In the genomic region with DNA sequence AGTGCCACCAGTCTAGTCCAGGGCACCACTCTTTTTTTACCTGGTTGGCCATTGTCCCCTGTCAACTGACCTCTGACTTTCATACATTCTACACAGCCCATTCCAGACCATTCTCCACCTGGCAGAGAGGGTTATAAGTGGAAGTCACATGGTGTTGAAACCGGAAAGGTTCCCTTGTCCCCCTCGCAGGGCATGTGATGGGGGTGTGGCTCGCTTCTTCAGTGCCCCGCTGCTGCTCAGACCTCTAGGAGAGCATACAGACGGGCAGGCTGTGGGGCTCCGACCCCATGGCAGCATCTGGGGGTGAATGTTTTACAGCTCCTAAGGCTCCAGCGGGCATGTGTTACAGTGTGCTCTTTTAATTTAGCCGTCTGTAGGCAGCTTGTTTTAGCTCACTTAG, we compare ENCODE assay signal across 6 cellular contexts. TPM values are rescaled to one million over a fixed set of nuclear protein-coding genes. Genes with fewer than 3 reads are reported as not detected.
DNase-seq lines count a peak whose midpoint lies in the region; ATAC-seq and TF ChIP-seq lines count a peak whose summit lies in the region.
"Not testable (repeated sequence)": the region's sequence is repeated elsewhere in the genome, so short reads cannot be mapped to it uniquely, and the experiment has no call there.

No MANE protein-coding gene starts in this region.

- H3T11ph ChIP-seq in H9 (ENCODE audit: low read length) = not testable (repeated sequence)

- WGBS in H9 (ENCODE audit: extremely low coverage, insufficient read length, low lambda C conversion rate) = no CpG with 5 or more reads among the region's 8 CpGs
- WGBS in psoas muscle, 3 donors = 70 to 83% (median 75%) methylated on average over 6 to 8 of the region's 8 CpGs
- 87% methylated on average over 4 of the region's 8 CpGs; no CpG with 5 or more reads in 1 of the 2 donors for WGBS in transverse colon (ENCODE audit: low coverage in 1 of 2), 2 donors

- H3K27ac Mint-ChIP-seq in H9 = peak overlapping the region in 2 of 3 experiments; percentile 69 to 90; a peak in 4 of 7 replicates

- not testable (repeated sequence) for H4K20me1 ChIP-seq in H9 (ENCODE audit: control insufficient read depth, insufficient read depth, insufficient read length)

- peaks cover 26 to 84% (median 69%) of the 10 kb centered on the region in 3 experiments for H3K36me3 Mint-ChIP-seq in H9 (ENCODE audit: insufficient read depth in 1 of 3, low read depth in 3 of 3)

- not testable (repeated sequence) for H3K4me2 ChIP-seq in H9 (ENCODE audit: insufficient read depth, insufficient read length, low read length)

- not testable (repeated sequence) for H3K4me1 ChIP-seq in H9 (ENCODE audit: insufficient read depth, low read length); psoas muscle
- H3K4me1 ChIP-seq in transverse colon = peaks cover 0 to 12% (median 1%) of the 10 kb centered on the region in 4 donors

- TF ChIP-seq CTCF in H9 (conservative IDR thresholded peaks at IDR 0.05); psoas muscle (IDR thresholded peaks at IDR 0.05); transverse colon (IDR thresholded peaks at IDR 0.05): not testable (repeated sequence)

- H3K9me3 Mint-ChIP-seq in H9 = not testable (repeated sequence)

- not testable (repeated sequence) for H2AFZ ChIP-seq in H9 (ENCODE audit: low read length)

- not testable (repeated sequence) for H3K79me2 ChIP-seq in H9 (ENCODE audit: insufficient read depth, low read length)

- H3K4me3 ChIP-seq in psoas muscle, transverse colon: not testable (repeated sequence)

- not testable (repeated sequence) for H4K8ac ChIP-seq in H9 (replicated peaks; ENCODE audit: insufficient read length, low read depth, low read length)

- H3K4ac ChIP-seq in H9 (ENCODE audit: low read depth, low read length) = not testable (repeated sequence)

- H3K4me1 Mint-ChIP-seq in H9 = peaks cover 11 to 15% of the 10 kb centered on the region in 2 experiments

- in situ Hi-C loops in transverse colon (cut with MboI; ENCODE audit: low pct_ligation_motif_present in 1 of 4, low pct_unique_long_range_greater_than_20kb in 1 of 4, low sequenced_read_pairs in 3 of 4) = not testable (repeated sequence)

- H2BK12ac ChIP-seq in H9 (ENCODE audit: insufficient read length, low read depth, low read length) = not testable (repeated sequence)

- H3K9me3 ChIP-seq in H9 (ENCODE audit: control insufficient read depth, low read depth, low read length); psoas muscle; transverse colon: not testable (repeated sequence)

- not testable (repeated sequence) for ATAC-seq in psoas muscle

- H2BK20ac ChIP-seq in H9 (ENCODE audit: low read depth, low read length, poor library complexity, severe bottlenecking) = not testable (repeated sequence)

- intact Hi-C loops in psoas muscle (cut with DNase I); transverse colon (cut with DNase I; ENCODE audit: low total_unique reads): not testable (repeated sequence)

- not testable (repeated sequence) for H3K23me2 ChIP-seq in H9 (ENCODE audit: insufficient read length, low read depth, low read length, poor library complexity, severe bottlenecking)

- not testable (repeated sequence) for H2BK15ac ChIP-seq in H9 (ENCODE audit: low read depth, low read length)

- not testable (repeated sequence) for H3K27ac ChIP-seq in H9 (ENCODE audit: insufficient read length, low read depth, low read length); transverse colon
- peak overlapping the region; percentile 15 for H3K27ac ChIP-seq in psoas muscle

- H3K23ac ChIP-seq in H9 (ENCODE audit: insufficient read length, low read depth, low read length) = not testable (repeated sequence)

- H2BK120ac ChIP-seq in H9 (ENCODE audit: low read depth, low read length, poor library complexity, severe bottlenecking) = not testable (repeated sequence)

- not testable (repeated sequence) for H2BK5ac ChIP-seq in H9 (ENCODE audit: insufficient read length, low read length)

- H4K5ac ChIP-seq in H9 (ENCODE audit: insufficient read length, low read depth, low read length) = not testable (repeated sequence)

- H3K4me3 Mint-ChIP-seq in H9 = not testable (repeated sequence)

- not testable (repeated sequence) for TF ChIP-seq POLR2A in transverse colon (IDR thresholded peaks at IDR 0.05)

- H4K91ac ChIP-seq in H9 (ENCODE audit: insufficient read length, low read depth, low read length) = not testable (repeated sequence)

- not testable (repeated sequence) for H3K79me1 ChIP-seq in H9 (ENCODE audit: insufficient read depth, low read depth, low read length, poor library complexity, severe bottlenecking)

- H3K56ac ChIP-seq in H9 (ENCODE audit: insufficient read length, low read depth, low read length) = not testable (repeated sequence)

- H3K36me3 ChIP-seq in psoas muscle (ENCODE audit: insufficient read depth in 1 of 2, low read depth in 1 of 2) = peaks cover 0 to 54% of the 10 kb centered on the region in 2 donors
- H3K36me3 ChIP-seq in transverse colon = peaks cover 0 to 39% (median 19%) of the 10 kb centered on the region in 4 donors

- H3K9ac ChIP-seq in H9 (ENCODE audit: extremely low read depth, insufficient read length, low read length) = not testable (repeated sequence)

- H2AK5ac ChIP-seq in H9 (ENCODE audit: insufficient read length, low read length) = not testable (repeated sequence)

- peak; percentile 17 for DNase-seq in H9
- peak; percentile 32 for DNase-seq in activated CD8-positive, alpha-beta memory T cell treated with anti-CD3 and anti-CD28 coated beads for 24 hours
- DNase-seq in ecto neural progenitor cell (ENCODE audit: low spot score) = peak; percentile 39
- DNase-seq in mesenteric fat pad (ENCODE audit: low spot score) = peak; percentile 87
- DNase-seq in psoas muscle = not testable (repeated sequence)
- peak; percentile 6 for DNase-seq in transverse colon

- not testable (repeated sequence) for H3K14ac ChIP-seq in H9 (ENCODE audit: insufficient read depth, low read length)

- not testable (repeated sequence) for TF ChIP-seq EP300 in transverse colon (IDR thresholded peaks at IDR 0.05; ENCODE audit: low read depth)

- H3K18ac ChIP-seq in H9 (ENCODE audit: insufficient read length, low read depth, low read length) = not testable (repeated sequence)

- not testable (repeated sequence) for H3K27me3 ChIP-seq in H9 (ENCODE audit: insufficient read depth, low read length); psoas muscle (ENCODE audit: insufficient read depth in 3 of 3, low read length in 2 of 3); transverse colon

- not testable (repeated sequence) for H3K27me3 Mint-ChIP-seq in H9 (ENCODE audit: low read depth)

RNA-seq across cellular contexts. Expression of a gene that starts 28.8 kb away (rescaled TPM):
- total RNA-seq in H9 (2021) = 38.8 and 39.1 TPM in 2 replicates
- 60.4 TPM for total RNA-seq in mesenteric fat pad
- total RNA-seq in psoas muscle = 10 to 100 TPM; 21.8 to 34.3 (median 23.8) TPM
- polyA plus RNA-seq in psoas muscle = 10 to 100 TPM; 41.6 to 78.0 (median 54.2) TPM
- 10 to 100 TPM; 44.4 to 76.7 (median 51.0) TPM for total RNA-seq in transverse colon

RNA-seq across cellular contexts. Expression of a gene that starts 52.2 kb away (rescaled TPM):
- 106 and 112 TPM in 2 replicates for total RNA-seq in H9 (2021)
- total RNA-seq in mesenteric fat pad = 89.8 TPM
- total RNA-seq in psoas muscle = 10 to 100 TPM; 52.3 to 82.5 (median 59.3) TPM
- polyA plus RNA-seq in psoas muscle = 10 to 100 TPM; 22.1 to 45.5 (median 24.8) TPM
- total RNA-seq in transverse colon = 100 to 1,000 TPM in 3 of 4 donors, 10 to 100 TPM in 1; 95.8 to 162 (median 133) TPM
